8 cellular contexts compared by ENCODE assay signal in genomic region chr13:30690282-30691188, GRCh38. TPM values are rescaled to one million over a fixed set of nuclear protein-coding genes. Genes with fewer than 3 reads are reported as not detected.
DNase-seq lines count a peak whose midpoint lies in the region; ATAC-seq lines count a peak whose summit lies in the region.

No MANE protein-coding gene starts in this region.

- WGBS in aorta, 2 donors = 24 to 31% methylated on average over 20 to 21 of the region's 21 CpGs

- no peaks in the 10 kb centered on the region for H3K9me3 ChIP-seq in mononuclear cell (ENCODE audit: low read depth, low read length)
- no peaks in the 10 kb centered on the region for H3K9me3 ChIP-seq in aorta (ENCODE audit: control insufficient read depth, low read length)

- H3K36me3 ChIP-seq in aorta (ENCODE audit: control insufficient read depth in 1 of 2, insufficient read depth in 2 of 2, low read length in 1 of 2) = no peaks in the 10 kb centered on the region

- H3K27ac ChIP-seq in aorta (ENCODE audit: low read depth in 1 of 2, low read length in 2 of 2) = no peak overlapping the region

- H3K4me1 ChIP-seq in mononuclear cell (ENCODE audit: insufficient read depth, low read length) (peaks cover 30% of the 10 kb centered on the region), aorta (ENCODE audit: control insufficient read depth in 1 of 2, insufficient read depth in 2 of 2, low read length in 2 of 2) (no peaks in the 10 kb centered on the region)

- H3K27me3 ChIP-seq in mononuclear cell (ENCODE audit: insufficient read depth, low read length) (no peaks in the 10 kb centered on the region), aorta (ENCODE audit: control insufficient read depth in 1 of 2, insufficient read depth in 2 of 2, low read length in 1 of 2) (no peaks in the 10 kb centered on the region)

- peak overlapping the region; percentile 3 for H3K4me3 ChIP-seq in mononuclear cell (ENCODE audit: low read length)
- H3K4me3 ChIP-seq in aorta (ENCODE audit: low read length in 2 of 2) = peak overlapping the region; percentile 13 to 47

- intact Hi-C loops in aorta (cut with DNase I) = no loop called here

- ATAC-seq in HG03103 (IDR thresholded peaks at IDR 0.05; ENCODE audit: low read depth, unreplicated experiment) (peak; percentile 67), aorta (ENCODE audit: low FRiP score) (peak; percentile 84), HG02981 (IDR thresholded peaks at IDR 0.05; ENCODE audit: unreplicated experiment) (no peak)

- DNase-seq in NCI-H2029 (lab: John Stamatoyannopoulos, UW) (peak; percentile 6), NCI-H2029 treated with DMSO at 0.1 percent for 48 hours (lab: John Stamatoyannopoulos, UW) (no peak), RPMI8226 (peak; percentile 84), dedifferentiated amniotic fluid mesenchymal stem cell (ENCODE audit: extremely low spot score) (peak; percentile 74), aorta (peak; percentile 77 to 84)

RNA-seq across cellular contexts. Expression of gene ALOX5AP, which starts 44.8 kb away (rescaled TPM):
- total RNA-seq in mononuclear cell = 48.2 TPM
- total RNA-seq in aorta = 10 to 100 TPM; 31.6 to 37.7 TPM
- polyA plus RNA-seq in aorta = 10 to 100 TPM in 1 of 2 donors, 1 to 10 TPM in 1; 7.1 to 35.4 TPM
